26 cellular contexts compared by ENCODE assay signal in genomic region chr14:80260649-80261048, GRCh38. TPM values are rescaled to one million over a fixed set of nuclear protein-coding genes. Genes with fewer than 3 reads are reported as not detected.
DNase-seq lines count a peak whose midpoint lies in the region; ATAC-seq and TF ChIP-seq lines count a peak whose summit lies in the region.
"Had no signal": no experiment of that assay in that cellular context is flagged by ENCODE, and none has a peak within 500 bp of the region (broad histone marks: within the 10 kb centered on the region; RNA-seq: fewer than 3 reads in every experiment).

No MANE protein-coding gene starts in this region.

- no peak for TF ChIP-seq EP300 in gastroesophageal sphincter (IDR thresholded peaks at IDR 0.05)

- DNase-seq in NCI-H82 treated with DMSO at 0.1 percent for 48 hours (lab: John Stamatoyannopoulos, UW; ENCODE audit: unreplicated experiment), result peak; percentile 6
- DNase-seq in left ventricle myocardium superior, result no peak
- no peak for DNase-seq in KG1 (lab: John Stamatoyannopoulos, UW)
- no peak for DNase-seq in T-helper 2 cell
- DNase-seq: AML-193; C1 segment of cervical spinal cord; CD4-positive, alpha-beta memory T cell; COR-L47; DMS79; EL; GDM1; GOT3; HFFc6; MM.1S; NCI-H1417 treated with DMSO at 0.1 percent for 48 hours; NCI-H1694 treated with DMSO at 0.1 percent for 48 hours; NCI-H2081; NCI-H2227 treated with DMSO at 0.1 percent for 48 hours; NCI-H526 treated with DMSO at 0.1 percent for 48 hours; PC-3 had no signal

- peaks cover 0 to 3% (median 0%) of the 10 kb centered on the region in 3 donors for H3K4me1 ChIP-seq in gastroesophageal sphincter
- no peaks in the 10 kb centered on the region for H3K4me1 ChIP-seq in skeletal muscle tissue (ENCODE audit: control insufficient read depth in 3 of 3, insufficient read depth in 3 of 3, low read length in 3 of 3)
- H3K4me1 ChIP-seq: A549, HAP-1 had no signal

- ATAC-seq in gastroesophageal sphincter, result no peak
- peak; percentile 86 for ATAC-seq in left ventricle myocardium superior
- no peak for ATAC-seq in HG03521 (IDR thresholded peaks at IDR 0.05; ENCODE audit: unreplicated experiment)
- ATAC-seq: A549, GM12878, PC-3 had no signal

- no peak for TF ChIP-seq CTCF in gastroesophageal sphincter (IDR thresholded peaks at IDR 0.05)

- H3K4me3 ChIP-seq in gastroesophageal sphincter (no peak overlapping the region), skeletal muscle tissue (ENCODE audit: low read length in 3 of 3) (no peak overlapping the region)
- H3K4me3 ChIP-seq: A549, GM12878, HAP-1 had no signal

- 65 to 75% methylated on average over 5 of the region's 5 CpGs for WGBS in gastroesophageal sphincter (ENCODE audit: low coverage in 1 of 2), 2 donors

- no peak for TF ChIP-seq POLR2A in gastroesophageal sphincter (IDR thresholded peaks at IDR 0.05)

- H3K36me3 ChIP-seq in gastroesophageal sphincter (no peaks in the 10 kb centered on the region), skeletal muscle tissue (ENCODE audit: control insufficient read depth in 3 of 3, insufficient read depth in 3 of 3, low read length in 3 of 3) (no peaks in the 10 kb centered on the region)
- H3K36me3 ChIP-seq: HAP-1 had no signal

- H3K9me3 ChIP-seq in gastroesophageal sphincter, result no peaks in the 10 kb centered on the region
- no peaks in the 10 kb centered on the region for H3K9me3 ChIP-seq in skeletal muscle tissue (ENCODE audit: control insufficient read depth in 3 of 3, low read length in 3 of 3)
- H3K9me3 ChIP-seq: A549, HAP-1 had no signal

- H3K27me3 ChIP-seq in gastroesophageal sphincter, result no peaks in the 10 kb centered on the region
- H3K27me3 ChIP-seq in skeletal muscle tissue (ENCODE audit: control insufficient read depth in 3 of 3, insufficient read depth in 3 of 3, low read length in 3 of 3), result no peaks in the 10 kb centered on the region

- H3K27ac ChIP-seq in gastroesophageal sphincter, result peak overlapping the region in 3 of 4 donors; percentile 1 to 38 (median 26)
- H3K27ac ChIP-seq in skeletal muscle tissue (ENCODE audit: low read depth, low read length), result peak overlapping the region; percentile 14
- H3K27ac ChIP-seq: A549 had no signal

- intact Hi-C loops in left ventricle myocardium superior (cut with micrococcal nuclease), result no loop called here

- no peak overlapping the region for H3K9ac ChIP-seq in skeletal muscle tissue (ENCODE audit: low read depth in 1 of 3, low read length in 3 of 3)

RNA-seq across cellular contexts. Expression of gene DIO2, which starts 49.3 kb away (rescaled TPM):
- total RNA-seq in gastroesophageal sphincter (10 to 100 TPM; 11.6 to 20.0 (median 18.4) TPM), left ventricle myocardium superior (7.2 TPM), skeletal muscle tissue (1.6 TPM)
- total RNA-seq: CD4-positive, alpha-beta memory T cell; GM12878 had no signal
